ENCODE assay signal across 8 cellular contexts in genomic region chr12:55728932-55729591, GRCh38. TPM values are rescaled to one million over a fixed set of nuclear protein-coding genes. Genes with fewer than 3 reads are reported as not detected.
DNase-seq lines count a peak whose midpoint lies in the region; ATAC-seq and TF ChIP-seq lines count a peak whose summit lies in the region.

A gene with protein sequence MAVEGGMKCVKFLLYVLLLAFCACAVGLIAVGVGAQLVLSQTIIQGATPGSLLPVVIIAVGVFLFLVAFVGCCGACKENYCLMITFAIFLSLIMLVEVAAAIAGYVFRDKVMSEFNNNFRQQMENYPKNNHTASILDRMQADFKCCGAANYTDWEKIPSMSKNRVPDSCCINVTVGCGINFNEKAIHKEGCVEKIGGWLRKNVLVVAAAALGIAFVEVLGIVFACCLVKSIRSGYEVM (minus strand): TSS chr12:55729009. CDS start chr12:55728341, 668 bp downstream.

- peak; percentile 92 for DNase-seq in 8988T
- DNase-seq in NCI-H2196 treated with DMSO at 0.1 percent for 48 hours (lab: John Stamatoyannopoulos, UW; ENCODE audit: unreplicated experiment): peak; percentile 63
- DNase-seq in activated CD4-positive, alpha-beta T cell treated with anti-CD3 and anti-CD28 coated beads for 36 hours: peak; percentile 89
- DNase-seq in colonic mucosa: peak; percentile 91
- DNase-seq in left colon: peak; percentile 88 to 92
- DNase-seq in stimulated activated CD4-positive, alpha-beta T cell treated with anti-CD3 and anti-CD28 coated beads, Interleukin-1b, Interleukin-23, amount 100 ng/mL, for 4 hours (ENCODE audit: low read depth in 2 of 2): peak; percentile 58 to 70

- ATAC-seq in GM18502 (IDR thresholded peaks at IDR 0.05; ENCODE audit: poor library complexity, unreplicated experiment): peak; percentile 69
- ATAC-seq in HG02885 (IDR thresholded peaks at IDR 0.05; ENCODE audit: poor library complexity, unreplicated experiment): peak; percentile 72
- ATAC-seq in activated CD4-positive, alpha-beta T cell treated with anti-CD3 and anti-CD28 coated beads for 36 hours: peak; percentile 72
- ATAC-seq in left colon: peak; percentile 75

- H3K27ac Mint-ChIP-seq in activated CD4-positive, alpha-beta T cell treated with anti-CD3 and anti-CD28 coated beads for 36 hours: peak within 1 kb of the TSS; percentile 95

- peaks cover 5% of the 10 kb centered on the region for H3K4me1 ChIP-seq in colonic mucosa

- intact Hi-C loops in activated CD4-positive, alpha-beta T cell treated with anti-CD3 and anti-CD28 coated beads for 36 hours (cut with DNase I, micrococcal nuclease): loop anchor here (1.0 to 2.0 kb wide), 4 partner anchors 9 to 312 kb away; partner anchors contain the start of genes BLOC1S1 (in 2 of the 2), PYM1 (in 1 of the 2) and RPS26 (in 1 of the 2)
- intact Hi-C loops in colonic mucosa (cut with DNase I) (no loop called here), left colon (cut with DNase I, micrococcal nuclease) (no loop called here)

- H3K4me3 Mint-ChIP-seq in activated CD4-positive, alpha-beta T cell treated with anti-CD3 and anti-CD28 coated beads for 36 hours: peak within 1 kb of the TSS; percentile 93

- no peaks in the 10 kb centered on the region for H3K9me3 ChIP-seq in colonic mucosa

- CTCF ChIA-PET in activated CD4-positive, alpha-beta T cell treated with anti-CD3 and anti-CD28 coated beads for 36 hours (lab: Charles Lee): interaction anchor here (0.5 to 2.8 kb wide), 14 partner anchors 9 to 211 kb away, joined by 3 to 48 read pairs (median 4); partner anchors contain the start of genes BLOC1S1, DNAJC14 and RDH5

- H3K9ac ChIP-seq in colonic mucosa (ENCODE audit: low read depth in 2 of 2, low read length in 2 of 2): peak within 1 kb of the TSS; percentile 98 to 100

- POLR2A ChIA-PET in activated CD4-positive, alpha-beta T cell treated with anti-CD3 and anti-CD28 coated beads for 36 hours (lab: Charles Lee): interaction anchor here (0.6 to 2.0 kb wide), 4 partner anchors 9 to 315 kb away, joined by 3 to 9 read pairs (median 3); no protein-coding TSS in a partner anchor

- H3K36me3 ChIP-seq in colonic mucosa: no peaks in the 10 kb centered on the region

- no peak for TF ChIP-seq CTCF in colonic mucosa (IDR thresholded peaks at IDR 0.05)

- peak within 1 kb of the TSS; percentile 99 for H3K27ac ChIP-seq in colonic mucosa

- no peaks in the 10 kb centered on the region for H3K9me3 Mint-ChIP-seq in activated CD4-positive, alpha-beta T cell treated with anti-CD3 and anti-CD28 coated beads for 36 hours (ENCODE audit: low read depth)

- H3K36me3 Mint-ChIP-seq in activated CD4-positive, alpha-beta T cell treated with anti-CD3 and anti-CD28 coated beads for 36 hours (ENCODE audit: low read depth): peaks cover 9% of the 10 kb centered on the region

- peak within 1 kb of the TSS; percentile 77 for H3K4me3 ChIP-seq in colonic mucosa

- H3K4me1 Mint-ChIP-seq in activated CD4-positive, alpha-beta T cell treated with anti-CD3 and anti-CD28 coated beads for 36 hours: peaks cover 34% of the 10 kb centered on the region

- no peaks in the 10 kb centered on the region for H3K27me3 ChIP-seq in colonic mucosa

- no peaks in the 10 kb centered on the region for H3K27me3 Mint-ChIP-seq in activated CD4-positive, alpha-beta T cell treated with anti-CD3 and anti-CD28 coated beads for 36 hours

RNA-seq across cellular contexts. Expression of the gene that starts here (rescaled TPM):
- total RNA-seq in activated CD4-positive, alpha-beta T cell treated with anti-CD3 and anti-CD28 coated beads for 36 hours: 100 to 1,000 TPM; 113 to 122 TPM
- 1,000 to 10,000 TPM in 1 of 2 donors, 100 to 1,000 TPM in 1; 707 to 1,094 TPM for total RNA-seq in colonic mucosa
- total RNA-seq in left colon: 1,000 to 10,000 TPM; 1,137 to 1,252 TPM

Comparison
In these comparisons a context has a peak if more than half of its experiments do, and no peak if none do; other contexts are left out.
1. Peak in every context shown above with its lines: DNase-seq, ATAC-seq, H3K4me3 ChIP-seq and H3K27ac ChIP-seq.
2. RNA of the gene that starts here (total RNA-seq): 1,137 to 1,252 TPM in left colon and 707 to 1,094 TPM in colonic mucosa; 113 to 122 TPM in activated CD4-positive, alpha-beta T cell treated with anti-CD3 and anti-CD28 coated beads for 36 hours; every median in the first group is over 4 times any median in the second.
3. intact Hi-C loops: an anchor here in activated CD4-positive, alpha-beta T cell treated with anti-CD3 and anti-CD28 coated beads for 36 hours (1.0 to 2.0 kb wide); none called in colonic mucosa and left colon.